2 cellular contexts compared by ENCODE assay signal in the genomic region with DNA sequence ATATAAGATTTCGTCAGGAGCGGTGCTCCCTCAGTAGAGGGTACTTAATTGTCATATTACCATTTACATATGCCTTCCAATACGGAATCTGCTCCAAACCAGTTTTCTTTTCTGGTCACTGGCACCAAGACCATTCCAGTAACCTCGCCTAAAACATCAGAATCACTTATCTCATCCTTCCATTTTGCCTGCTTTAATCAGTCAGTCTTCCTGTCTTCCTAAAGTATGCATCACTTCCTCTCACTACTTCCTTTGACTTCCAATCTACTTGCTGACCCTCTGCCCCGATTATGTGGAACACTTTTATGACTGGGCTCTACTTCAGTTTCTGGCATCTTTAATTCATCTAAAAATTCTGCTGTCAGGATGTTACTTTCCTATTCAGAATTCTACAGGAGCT.
TF ChIP-seq lines count a peak whose summit lies in the region.

No MANE protein-coding gene starts in this region.

TF ChIP-seq in SK-N-SH, 30 proteins besides CTCF, POLR2A, EP300 and RAD21 (continued from another document):
- TF ChIP-seq, protein P1, sequence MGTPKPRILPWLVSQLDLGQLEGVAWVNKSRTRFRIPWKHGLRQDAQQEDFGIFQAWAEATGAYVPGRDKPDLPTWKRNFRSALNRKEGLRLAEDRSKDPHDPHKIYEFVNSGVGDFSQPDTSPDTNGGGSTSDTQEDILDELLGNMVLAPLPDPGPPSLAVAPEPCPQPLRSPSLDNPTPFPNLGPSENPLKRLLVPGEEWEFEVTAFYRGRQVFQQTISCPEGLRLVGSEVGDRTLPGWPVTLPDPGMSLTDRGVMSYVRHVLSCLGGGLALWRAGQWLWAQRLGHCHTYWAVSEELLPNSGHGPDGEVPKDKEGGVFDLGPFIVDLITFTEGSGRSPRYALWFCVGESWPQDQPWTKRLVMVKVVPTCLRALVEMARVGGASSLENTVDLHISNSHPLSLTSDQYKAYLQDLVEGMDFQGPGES (IDR thresholded peaks at IDR 0.05; ENCODE audit: low read depth, low read length) = no peak
- no peak for TF ChIP-seq RCOR1 (IDR thresholded peaks at IDR 0.05; ENCODE audit: low read length)

TF ChIP-seq in SK-N-SH treated with all-trans-retinoic acid at 6 μM for 48 hours, 23 proteins besides CTCF, POLR2A, EP300 and RAD21 (continued from another document):
- TF ChIP-seq ISL1 (CRISPR knock-in tag; IDR thresholded peaks at IDR 0.05) (no peak), ZNF565 (CRISPR knock-in tag; conservative IDR thresholded peaks at IDR 0.05; ENCODE audit: low read depth) (no peak), RARB (CRISPR knock-in tag; IDR thresholded peaks at IDR 0.05) (no peak), ZFP3 (CRISPR knock-in tag; IDR thresholded peaks at IDR 0.05) (no peak), PPARA (CRISPR knock-in tag; IDR thresholded peaks at IDR 0.05; ENCODE audit: borderline replicate concordance) (no peak)
- TF ChIP-seq, protein P2, sequence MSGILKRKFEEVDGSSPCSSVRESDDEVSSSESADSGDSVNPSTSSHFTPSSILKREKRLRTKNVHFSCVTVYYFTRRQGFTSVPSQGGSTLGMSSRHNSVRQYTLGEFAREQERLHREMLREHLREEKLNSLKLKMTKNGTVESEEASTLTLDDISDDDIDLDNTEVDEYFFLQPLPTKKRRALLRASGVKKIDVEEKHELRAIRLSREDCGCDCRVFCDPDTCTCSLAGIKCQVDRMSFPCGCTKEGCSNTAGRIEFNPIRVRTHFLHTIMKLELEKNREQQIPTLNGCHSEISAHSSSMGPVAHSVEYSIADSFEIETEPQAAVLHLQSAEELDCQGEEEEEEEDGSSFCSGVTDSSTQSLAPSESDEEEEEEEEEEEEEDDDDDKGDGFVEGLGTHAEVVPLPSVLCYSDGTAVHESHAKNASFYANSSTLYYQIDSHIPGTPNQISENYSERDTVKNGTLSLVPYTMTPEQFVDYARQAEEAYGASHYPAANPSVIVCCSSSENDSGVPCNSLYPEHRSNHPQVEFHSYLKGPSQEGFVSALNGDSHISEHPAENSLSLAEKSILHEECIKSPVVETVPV (CRISPR knock-in tag; IDR thresholded peaks at IDR 0.05) = no peak
- TF ChIP-seq, protein P3, sequence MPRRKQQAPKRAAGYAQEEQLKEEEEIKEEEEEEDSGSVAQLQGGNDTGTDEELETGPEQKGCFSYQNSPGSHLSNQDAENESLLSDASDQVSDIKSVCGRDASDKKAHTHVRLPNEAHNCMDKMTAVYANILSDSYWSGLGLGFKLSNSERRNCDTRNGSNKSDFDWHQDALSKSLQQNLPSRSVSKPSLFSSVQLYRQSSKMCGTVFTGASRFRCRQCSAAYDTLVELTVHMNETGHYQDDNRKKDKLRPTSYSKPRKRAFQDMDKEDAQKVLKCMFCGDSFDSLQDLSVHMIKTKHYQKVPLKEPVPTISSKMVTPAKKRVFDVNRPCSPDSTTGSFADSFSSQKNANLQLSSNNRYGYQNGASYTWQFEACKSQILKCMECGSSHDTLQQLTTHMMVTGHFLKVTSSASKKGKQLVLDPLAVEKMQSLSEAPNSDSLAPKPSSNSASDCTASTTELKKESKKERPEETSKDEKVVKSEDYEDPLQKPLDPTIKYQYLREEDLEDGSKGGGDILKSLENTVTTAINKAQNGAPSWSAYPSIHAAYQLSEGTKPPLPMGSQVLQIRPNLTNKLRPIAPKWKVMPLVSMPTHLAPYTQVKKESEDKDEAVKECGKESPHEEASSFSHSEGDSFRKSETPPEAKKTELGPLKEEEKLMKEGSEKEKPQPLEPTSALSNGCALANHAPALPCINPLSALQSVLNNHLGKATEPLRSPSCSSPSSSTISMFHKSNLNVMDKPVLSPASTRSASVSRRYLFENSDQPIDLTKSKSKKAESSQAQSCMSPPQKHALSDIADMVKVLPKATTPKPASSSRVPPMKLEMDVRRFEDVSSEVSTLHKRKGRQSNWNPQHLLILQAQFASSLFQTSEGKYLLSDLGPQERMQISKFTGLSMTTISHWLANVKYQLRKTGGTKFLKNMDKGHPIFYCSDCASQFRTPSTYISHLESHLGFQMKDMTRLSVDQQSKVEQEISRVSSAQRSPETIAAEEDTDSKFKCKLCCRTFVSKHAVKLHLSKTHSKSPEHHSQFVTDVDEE (CRISPR knock-in tag; IDR thresholded peaks at IDR 0.05) = no peak
